Comparison of ENCODE assay signal across 7 cellular contexts in genomic region chr14:103910262-103910935, GRCh38. TPM values are rescaled to one million over a fixed set of nuclear protein-coding genes. Genes with fewer than 3 reads are reported as not detected.
DNase-seq lines count a peak whose midpoint lies in the region; ATAC-seq and TF ChIP-seq lines count a peak whose summit lies in the region.

No MANE protein-coding gene starts in this region.

- in situ Hi-C loops in GM13977 (cut with MboI; ENCODE audit: low pct_unique_long_range_greater_than_20kb, low sequenced_read_pairs, unreplicated experiment) = loop anchor here (10.0 kb wide), 1 partner anchor 106 kb away; no protein-coding TSS in a partner anchor

- peak overlapping the region in 1 of 2 donors; percentile 12 for H3K4me3 ChIP-seq in right atrium auricular region
- peak overlapping the region; percentile 57 for H3K4me3 ChIP-seq in rectal smooth muscle tissue (ENCODE audit: low read length)

- H3K36me3 ChIP-seq in right atrium auricular region (peaks cover 35% of the 10 kb centered on the region), rectal smooth muscle tissue (ENCODE audit: control insufficient read depth, insufficient read depth, low read length) (peaks cover 15% of the 10 kb centered on the region)

- TF ChIP-seq CTCF in GM13977 (IDR thresholded peaks at IDR 0.05; ENCODE audit: extremely low read depth, insufficient read depth, missing control alignments) (peak; percentile 77), right atrium auricular region (IDR thresholded peaks at IDR 0.05) (peak; percentile 72 to 88)

- H3K4me1 ChIP-seq in right atrium auricular region (peaks cover 0 to 13% of the 10 kb centered on the region in 2 donors), rectal smooth muscle tissue (ENCODE audit: control insufficient read depth, insufficient read depth, low read length) (no peaks in the 10 kb centered on the region)

- peaks cover 14% of the 10 kb centered on the region for H3K36me3 Mint-ChIP-seq in T-helper 1 cell treated with Interleukin-12 subunit alpha and Interleukin-12 subunit beta and Interleukin-4 antibody, amounts not matched to agents 30 μg/mL and 1 μg/mL, for 36 hours (ENCODE audit: low read depth)

- H3K9me3 ChIP-seq in right atrium auricular region = no peaks in the 10 kb centered on the region

- DNase-seq in GM13977 (ENCODE audit: low spot score) (peak; percentile 77), NCI-H1417 (lab: John Stamatoyannopoulos, UW) (peak; percentile 68 to 95 (median 85)), anterior cingulate cortex (lab: John Stamatoyannopoulos, UW) (peak in 53 of 58 donors; percentile 8 to 84 (median 49)), right atrium auricular region (ENCODE audit: low spot score) (peak; percentile 83)

- H3K4me1 Mint-ChIP-seq in T-helper 1 cell treated with Interleukin-12 subunit alpha and Interleukin-12 subunit beta and Interleukin-4 antibody, amounts not matched to agents 30 μg/mL and 1 μg/mL, for 36 hours (ENCODE audit: low read depth) = peaks cover 10% of the 10 kb centered on the region

- H3K9ac ChIP-seq in rectal smooth muscle tissue (ENCODE audit: low read length) = no peak overlapping the region

- H3K4me3 Mint-ChIP-seq in T-helper 1 cell treated with Interleukin-12 subunit alpha and Interleukin-12 subunit beta and Interleukin-4 antibody, amounts not matched to agents 30 μg/mL and 1 μg/mL, for 36 hours = peak overlapping the region; percentile 55

- H3K27me3 ChIP-seq in right atrium auricular region (no peaks in the 10 kb centered on the region), rectal smooth muscle tissue (ENCODE audit: control insufficient read depth, insufficient read depth, low read length) (no peaks in the 10 kb centered on the region)

- ATAC-seq in GM19452 (IDR thresholded peaks at IDR 0.05; ENCODE audit: unreplicated experiment) = no peak

- H3K9me3 Mint-ChIP-seq in T-helper 1 cell treated with Interleukin-12 subunit alpha and Interleukin-12 subunit beta and Interleukin-4 antibody, amounts not matched to agents 30 μg/mL and 1 μg/mL, for 36 hours = no peaks in the 10 kb centered on the region

- peak overlapping the region; percentile 22 for H3K27ac Mint-ChIP-seq in T-helper 1 cell treated with Interleukin-12 subunit alpha and Interleukin-12 subunit beta and Interleukin-4 antibody, amounts not matched to agents 30 μg/mL and 1 μg/mL, for 36 hours

- H3K27ac ChIP-seq in right atrium auricular region (peak overlapping the region; percentile 28 to 38), rectal smooth muscle tissue (ENCODE audit: low read depth, low read length) (no peak overlapping the region)

- no peaks in the 10 kb centered on the region for H3K27me3 Mint-ChIP-seq in T-helper 1 cell treated with Interleukin-12 subunit alpha and Interleukin-12 subunit beta and Interleukin-4 antibody, amounts not matched to agents 30 μg/mL and 1 μg/mL, for 36 hours (ENCODE audit: low read depth)

RNA-seq across cellular contexts. Expression of gene TDRD9, which starts 17.9 kb away (rescaled TPM):
- total RNA-seq in right atrium auricular region = 10 to 100 TPM in 1 of 2 donors, 1 to 10 TPM in 1; 8.6 to 20.8 TPM

RNA-seq across cellular contexts. Expression of gene RD3L, which starts 31.9 kb away (rescaled TPM):
- 10 to 100 TPM in 1 of 2 donors, 1 to 10 TPM in 1; 7.6 to 25.2 TPM for total RNA-seq in right atrium auricular region
